ENCODE assay signal across 20 cellular contexts in genomic region chr14:86072134-86072894, GRCh38.
"Had no signal": no experiment of that assay in that cellular context is flagged by ENCODE, and none has a peak within 500 bp of the region (broad histone marks: within the 10 kb centered on the region; RNA-seq: fewer than 3 reads in every experiment).

No MANE protein-coding gene starts in this region.

- H3K4me3 ChIP-seq: left lung, pancreas, right lobe of liver, thoracic aorta, upper lobe of left lung had no signal

- H3K27me3 Mint-ChIP-seq: activated B cell treated with CpG ODN at 0.5 μM for 24 hours; activated CD4-positive, alpha-beta T cell treated with anti-CD3 and anti-CD28 coated beads, Interleukin-2, amount 10 ng/mL, durations not matched to agents 24 days and 14 days; activated T-cell treated with anti-CD3 and anti-CD28 coated beads, Interleukin-2, amount 50 U/mL, for 24 hours; naive thymus-derived CD4-positive, alpha-beta T cell; T-cell had no signal

- H3K4me1 ChIP-seq: left lung, pancreas, right lobe of liver, upper lobe of left lung had no signal

- H3K9me3 Mint-ChIP-seq: activated B cell treated with CpG ODN at 0.5 μM for 24 hours; activated CD4-positive, alpha-beta T cell treated with anti-CD3 and anti-CD28 coated beads, Interleukin-2, amount 10 ng/mL, durations not matched to agents 24 days and 14 days; activated naive CD4-positive, alpha-beta T cell treated with anti-CD3 and anti-CD28 coated beads for 36 hours; activated T-cell treated with anti-CD3 and anti-CD28 coated beads, Interleukin-2, amount 50 U/mL, for 24 hours; stimulated activated effector memory CD8-positive, alpha-beta T cell treated with anti-CD3 and anti-CD28 coated beads, Interleukin-12 subunit alpha, Interleukin-12 subunit beta, amount 100 ng/mL, for 72 hours had no signal

- H3K9me3 ChIP-seq: left lung, neutrophil, pancreas, right lobe of liver, thoracic aorta, upper lobe of left lung had no signal

- H3K36me3 ChIP-seq: left lung, neutrophil, pancreas, right lobe of liver, thoracic aorta, upper lobe of left lung had no signal

- H3K36me3 Mint-ChIP-seq: brain; stimulated activated effector memory CD8-positive, alpha-beta T cell treated with anti-CD3 and anti-CD28 coated beads, Interleukin-12 subunit alpha, Interleukin-12 subunit beta, amount 100 ng/mL, for 72 hours had no signal

- H3K27me3 ChIP-seq: left lung, neutrophil, pancreas, right lobe of liver, upper lobe of left lung had no signal

- DNase-seq: activated B cell treated with CpG ODN at 0.5 μM for 24 hours; activated CD4-positive, alpha-beta T cell treated with anti-CD3 and anti-CD28 coated beads, Interleukin-2, amount 10 ng/mL, durations not matched to agents 24 days and 14 days; activated CD8-positive, alpha-beta T cell treated with anti-CD3 and anti-CD28 coated beads, Interleukin-2, amount 10 ng/mL, durations not matched to agents 7 days and 5 days; activated naive CD4-positive, alpha-beta T cell treated with anti-CD3 and anti-CD28 coated beads for 36 hours; activated T-cell treated with anti-CD3 and anti-CD28 coated beads, Interleukin-2, amount 50 U/mL, for 24 hours; caudate nucleus; glutamatergic neuron; hypothalamus; left lung; naive thymus-derived CD4-positive, alpha-beta T cell; pancreas; right lobe of liver; small intestine; stimulated activated CD4-positive, alpha-beta T cell treated with anti-CD3 and anti-CD28 coated beads, Interleukin-4, amount 100 ng/mL, for 24 hours; T-cell had no signal

- H3K4me1 Mint-ChIP-seq: activated B cell treated with CpG ODN at 0.5 μM for 24 hours; activated CD4-positive, alpha-beta T cell treated with anti-CD3 and anti-CD28 coated beads, Interleukin-2, amount 10 ng/mL, durations not matched to agents 24 days and 14 days; brain had no signal

- H3K27ac ChIP-seq: left lung, neutrophil, pancreas, right lobe of liver, thoracic aorta, upper lobe of left lung had no signal

- H3K4me3 Mint-ChIP-seq: activated B cell treated with CpG ODN at 0.5 μM for 24 hours; activated CD4-positive, alpha-beta T cell treated with anti-CD3 and anti-CD28 coated beads, Interleukin-2, amount 10 ng/mL, durations not matched to agents 24 days and 14 days; activated CD8-positive, alpha-beta T cell treated with anti-CD3 and anti-CD28 coated beads, Interleukin-2, amount 10 ng/mL, durations not matched to agents 7 days and 5 days; activated naive CD4-positive, alpha-beta T cell treated with anti-CD3 and anti-CD28 coated beads for 36 hours; activated T-cell treated with anti-CD3 and anti-CD28 coated beads, Interleukin-2, amount 50 U/mL, for 24 hours; brain; stimulated activated effector memory CD8-positive, alpha-beta T cell treated with anti-CD3 and anti-CD28 coated beads, Interleukin-12 subunit alpha, Interleukin-12 subunit beta, amount 100 ng/mL, for 72 hours; T-cell had no signal

- H3K27ac Mint-ChIP-seq: activated B cell treated with CpG ODN at 0.5 μM for 24 hours; activated CD4-positive, alpha-beta T cell treated with anti-CD3 and anti-CD28 coated beads, Interleukin-2, amount 10 ng/mL, durations not matched to agents 24 days and 14 days; activated CD8-positive, alpha-beta T cell treated with anti-CD3 and anti-CD28 coated beads, Interleukin-2, amount 10 ng/mL, durations not matched to agents 7 days and 5 days; activated naive CD4-positive, alpha-beta T cell treated with anti-CD3 and anti-CD28 coated beads for 36 hours; activated T-cell treated with anti-CD3 and anti-CD28 coated beads, Interleukin-2, amount 50 U/mL, for 24 hours; brain; stimulated activated effector memory CD8-positive, alpha-beta T cell treated with anti-CD3 and anti-CD28 coated beads, Interleukin-12 subunit alpha, Interleukin-12 subunit beta, amount 100 ng/mL, for 72 hours had no signal
